Comparison of ENCODE assay signal across 9 cellular contexts in genomic region chr11:59186130-59186594, GRCh38. TPM values are rescaled to one million over a fixed set of nuclear protein-coding genes. Genes with fewer than 3 reads are reported as not detected.
DNase-seq lines count a peak whose midpoint lies in the region; TF ChIP-seq lines count a peak whose summit lies in the region.
"Had no signal": no experiment of that assay in that cellular context is flagged by ENCODE, and none has a peak within 500 bp of the region (broad histone marks: within the 10 kb centered on the region; RNA-seq: fewer than 3 reads in every experiment).

No MANE protein-coding gene starts in this region.

- peaks cover 0 to 2% of the 10 kb centered on the region in 2 donors for H3K27me3 Mint-ChIP-seq in CD4-positive, alpha-beta memory T cell
- peaks cover 1% of the 10 kb centered on the region for H3K27me3 Mint-ChIP-seq in activated CD4-positive, alpha-beta memory T cell treated with anti-CD3 and anti-CD28 coated beads, Interleukin-2, amount 10 ng/mL, durations not matched to agents 7 days and 5 days

- peak; percentile 25 to 43 (median 30) for TF ChIP-seq CTCF in esophagus muscularis mucosa (IDR thresholded peaks at IDR 0.05)

- WGBS in esophagus muscularis mucosa: 78% methylated on average over 5 of the region's 5 CpGs

- H3K4me1 ChIP-seq in CD4-positive, alpha-beta memory T cell (ENCODE audit: insufficient read depth, low read length): no peaks in the 10 kb centered on the region
- H3K4me1 ChIP-seq in esophagus muscularis mucosa: peaks cover 7 to 50% (median 30%) of the 10 kb centered on the region in 4 donors

- H3K27ac Mint-ChIP-seq in CD4-positive, alpha-beta memory T cell: no peak overlapping the region
- H3K27ac Mint-ChIP-seq in activated CD4-positive, alpha-beta memory T cell treated with anti-CD3 and anti-CD28 coated beads, Interleukin-2, amount 10 ng/mL, durations not matched to agents 7 days and 5 days: no peak overlapping the region

- no peaks in the 10 kb centered on the region for H3K4me1 Mint-ChIP-seq in CD4-positive, alpha-beta memory T cell
- H3K4me1 Mint-ChIP-seq in activated CD4-positive, alpha-beta memory T cell treated with anti-CD3 and anti-CD28 coated beads, Interleukin-2, amount 10 ng/mL, durations not matched to agents 7 days and 5 days: no peaks in the 10 kb centered on the region

- H3K4me3 Mint-ChIP-seq in CD4-positive, alpha-beta memory T cell: no peak overlapping the region
- H3K4me3 Mint-ChIP-seq in activated CD4-positive, alpha-beta memory T cell treated with anti-CD3 and anti-CD28 coated beads, Interleukin-2, amount 10 ng/mL, durations not matched to agents 7 days and 5 days: no peak overlapping the region

- TF ChIP-seq EP300 in esophagus muscularis mucosa (IDR thresholded peaks at IDR 0.05): no peak

- H3K27me3 ChIP-seq in CD4-positive, alpha-beta memory T cell (ENCODE audit: insufficient read depth, low read length): no peaks in the 10 kb centered on the region
- no peaks in the 10 kb centered on the region for H3K27me3 ChIP-seq in esophagus muscularis mucosa

- H3K4me3 ChIP-seq in CD4-positive, alpha-beta memory T cell (ENCODE audit: low read length in 2 of 2): no peak overlapping the region
- no peak overlapping the region for H3K4me3 ChIP-seq in esophagus muscularis mucosa

- intact Hi-C loops in CD4-positive, alpha-beta memory T cell (cut with micrococcal nuclease): loop anchor here (1.0 kb wide), 1 partner anchor 15 kb away; no protein-coding TSS in a partner anchor
- intact Hi-C loops in esophagus muscularis mucosa (cut with DNase I): no loop called here

- H3K27ac ChIP-seq in CD4-positive, alpha-beta memory T cell (ENCODE audit: low read depth, low read length): no peak overlapping the region
- H3K27ac ChIP-seq in esophagus muscularis mucosa (replicated peaks in 1 of 4): peak overlapping the region in 1 of 4 donors; percentile 28

- no peaks in the 10 kb centered on the region for H3K36me3 ChIP-seq in CD4-positive, alpha-beta memory T cell (ENCODE audit: insufficient read depth, low read length)
- H3K36me3 ChIP-seq in esophagus muscularis mucosa: peaks cover 3 to 19% (median 12%) of the 10 kb centered on the region in 4 donors

- no peaks in the 10 kb centered on the region for H3K9me3 Mint-ChIP-seq in CD4-positive, alpha-beta memory T cell
- no peaks in the 10 kb centered on the region for H3K9me3 Mint-ChIP-seq in activated CD4-positive, alpha-beta memory T cell treated with anti-CD3 and anti-CD28 coated beads, Interleukin-2, amount 10 ng/mL, durations not matched to agents 7 days and 5 days

- in situ Hi-C loops in KBM-7 (cut with MboI; ENCODE audit: low pct_unique_long_range_greater_than_20kb, low sequenced_read_pairs): no loop called here

- no peaks in the 10 kb centered on the region for H3K9me3 ChIP-seq in CD4-positive, alpha-beta memory T cell (ENCODE audit: control insufficient read depth in 1 of 2, low read length in 2 of 2)
- no peaks in the 10 kb centered on the region for H3K9me3 ChIP-seq in esophagus muscularis mucosa

- peak; percentile 37 to 56 (median 43) for DNase-seq in CD4-positive, alpha-beta memory T cell
- DNase-seq in GM19240 (ENCODE audit: insufficient read length, low spot score) (peak; percentile 70), KBM-7 (peak; percentile 63), esophagus muscularis mucosa (ENCODE audit: extremely low spot score) (no peak), retina (peak; percentile 80), superior temporal gyrus (ENCODE audit: extremely low spot score) (no peak), cerebellum (ENCODE audit: low spot score) (no peak)
- peak; percentile 55 for DNase-seq in activated CD4-positive, alpha-beta memory T cell treated with anti-CD3 and anti-CD28 coated beads, Interleukin-2, amount 10 ng/mL, durations not matched to agents 7 days and 5 days

- CTCF ChIA-PET in CD4-positive, alpha-beta memory T cell (lab: Charles Lee; ENCODE audit: partially characterized antibody): interaction anchor here (0.6 to 11.6 kb wide), 24 partner anchors 8 to 252 kb away, joined by 3 to 205 read pairs (median 4); partner anchors contain the start of gene DTX4
- CTCF ChIA-PET in activated CD4-positive, alpha-beta memory T cell treated with anti-CD3 and anti-CD28 coated beads, Interleukin-2, amount 10 ng/mL, durations not matched to agents 7 days and 5 days (lab: Charles Lee): interaction anchor here (0.7 to 7.1 kb wide), 17 partner anchors 10 to 250 kb away, joined by 3 to 105 read pairs (median 5); partner anchors contain the start of genes DTX4, FAM111A and OR5A1

- POLR2A ChIA-PET in CD4-positive, alpha-beta memory T cell (lab: Charles Lee; ENCODE audit: partially characterized antibody): interaction anchor here (2.8 kb wide), 1 partner anchor 14 kb away, joined by 11 read pairs; the partner anchor contains the start of gene DTX4
- POLR2A ChIA-PET in activated CD4-positive, alpha-beta memory T cell treated with anti-CD3 and anti-CD28 coated beads, Interleukin-2, amount 10 ng/mL, durations not matched to agents 7 days and 5 days (lab: Charles Lee): no interaction called here

- peaks cover 0 to 8% of the 10 kb centered on the region in 2 donors for H3K36me3 Mint-ChIP-seq in CD4-positive, alpha-beta memory T cell
- no peaks in the 10 kb centered on the region for H3K36me3 Mint-ChIP-seq in activated CD4-positive, alpha-beta memory T cell treated with anti-CD3 and anti-CD28 coated beads, Interleukin-2, amount 10 ng/mL, durations not matched to agents 7 days and 5 days (ENCODE audit: low read depth)

- no peak for TF ChIP-seq POLR2A in esophagus muscularis mucosa (IDR thresholded peaks at IDR 0.05; ENCODE audit: low read depth)

RNA-seq across cellular contexts. Expression of gene DTX4, which starts 14.2 kb away (rescaled TPM):
- 1 to 10 TPM; 2.9 to 3.4 TPM for total RNA-seq in CD4-positive, alpha-beta memory T cell
- polyA plus RNA-seq in CD4-positive, alpha-beta memory T cell: under 1 TPM; 0.09 to 0.76 TPM
- total RNA-seq in activated CD4-positive, alpha-beta memory T cell treated with anti-CD3 and anti-CD28 coated beads, Interleukin-2, amount 10 ng/mL, durations not matched to agents 7 days and 5 days: under 1 TPM; 0.30 to 0.48 TPM
- 1 to 10 TPM; 3.1 to 8.8 (median 4.5) TPM for total RNA-seq in esophagus muscularis mucosa
- 38.7 TPM for total RNA-seq in cerebellum

RNA-seq across cellular contexts. Expression of gene MPEG1, which starts 26.6 kb away (rescaled TPM):
- 1 to 10 TPM; 2.1 to 2.7 TPM for total RNA-seq in CD4-positive, alpha-beta memory T cell
- under 1 TPM; 0.14 to 0.25 TPM for polyA plus RNA-seq in CD4-positive, alpha-beta memory T cell
- total RNA-seq in activated CD4-positive, alpha-beta memory T cell treated with anti-CD3 and anti-CD28 coated beads, Interleukin-2, amount 10 ng/mL, durations not matched to agents 7 days and 5 days: not detected
- 10 to 100 TPM; 10.1 to 36.1 (median 14.8) TPM for total RNA-seq in esophagus muscularis mucosa
- total RNA-seq in cerebellum: 2.3 TPM
- total RNA-seq: myocyte had no signal

RNA-seq across cellular contexts. Expression of gene FAM111A, which starts 43.5 kb away (rescaled TPM):
- total RNA-seq in CD4-positive, alpha-beta memory T cell: 100 to 1,000 TPM; 128 to 130 TPM
- 10 to 100 TPM; 22.8 to 27.4 TPM for polyA plus RNA-seq in CD4-positive, alpha-beta memory T cell
- total RNA-seq in activated CD4-positive, alpha-beta memory T cell treated with anti-CD3 and anti-CD28 coated beads, Interleukin-2, amount 10 ng/mL, durations not matched to agents 7 days and 5 days: 100 to 1,000 TPM; 136 to 141 TPM
- total RNA-seq in esophagus muscularis mucosa (10 to 100 TPM in 3 of 4 donors, 1 to 10 TPM in 1; 8.9 to 22.4 (median 17.6) TPM), cerebellum (24.4 TPM)

Comparison
In these comparisons a context has a peak if more than half of its experiments do, and no peak if none do; other contexts are left out.
1. DNase-seq: peak in CD4-positive, alpha-beta memory T cell (5 of 5), GM19240 (single experiment), KBM-7 (single experiment), activated CD4-positive, alpha-beta memory T cell treated with anti-CD3 and anti-CD28 coated beads, Interleukin-2, amount 10 ng/mL, durations not matched to agents 7 days and 5 days (single experiment) and retina (single experiment); none in esophagus muscularis mucosa (single experiment), superior temporal gyrus (single experiment) and cerebellum (single experiment).